Comparison of ENCODE assay signal across 20 cellular contexts in genomic region chr5:145345883-145346282, GRCh38.
DNase-seq lines count a peak whose midpoint lies in the region; ATAC-seq and TF ChIP-seq lines count a peak whose summit lies in the region.
"Had no signal": no experiment of that assay in that cellular context is flagged by ENCODE, and none has a peak within 500 bp of the region (broad histone marks: within the 10 kb centered on the region; RNA-seq: fewer than 3 reads in every experiment).

No MANE protein-coding gene starts in this region.

- H3F3A ChIP-seq in PC-3 (ENCODE audit: low read length, unreplicated experiment): no peaks in the 10 kb centered on the region

- intact Hi-C loops in PC-3 (cut with micrococcal nuclease) (loop anchor here (5.0 kb wide), 1 partner anchor 1144 kb away; no protein-coding TSS in a partner anchor), spleen (cut with DNase I; ENCODE audit: low total_unique reads) (no loop called here)

- H3K79me1 ChIP-seq in mesenchymal stem cell (replicated peaks; ENCODE audit: low read length, poor library complexity, severe bottlenecking): no peaks in the 10 kb centered on the region

- H2BK15ac ChIP-seq in mesenchymal stem cell (ENCODE audit: low read depth, poor library complexity, severe bottlenecking): no peak overlapping the region

- no peak overlapping the region for H2BK12ac ChIP-seq in mesenchymal stem cell (ENCODE audit: low read length in 2 of 2)

- H3K23ac ChIP-seq in mesenchymal stem cell (ENCODE audit: low read length in 2 of 2): no peak overlapping the region

- H2AFZ ChIP-seq in PC-3 (ENCODE audit: low read length): no peak overlapping the region
- no peak overlapping the region for H2AFZ ChIP-seq in mesenchymal stem cell (ENCODE audit: low read depth, low read length)
- H2AFZ ChIP-seq: PC-9 had no signal

- H3K4me1 ChIP-seq in PC-3 (ENCODE audit: insufficient read depth, low read length) (no peaks in the 10 kb centered on the region; the same call in none of the 2 replicates), mesenchymal stem cell (ENCODE audit: control insufficient read depth, insufficient read depth, low read depth, low read length) (no peaks in the 10 kb centered on the region), spleen (no peaks in the 10 kb centered on the region)

- H3K27ac ChIP-seq in PC-3 (ENCODE audit: low read length) (no peak overlapping the region), mesenchymal stem cell (ENCODE audit: low read length, poor library complexity, severe bottlenecking) (peak overlapping the region; percentile 26), spleen (no peak overlapping the region)
- H3K27ac ChIP-seq: PC-9, RWPE1 had no signal

- H3K4me3 ChIP-seq in PC-3 (ENCODE audit: low read length) (no peak overlapping the region), choroid plexus epithelial cell (ENCODE audit: low read depth, low read length) (no peak overlapping the region), mesenchymal stem cell (ENCODE audit: insufficient read depth in 1 of 2, low read depth in 1 of 2, low read length in 2 of 2) (no peak overlapping the region), spleen (no peak overlapping the region)
- H3K4me3 ChIP-seq: GM12878, PC-9 had no signal

- no peak overlapping the region for H3K14ac ChIP-seq in mesenchymal stem cell (ENCODE audit: low read length in 2 of 2)

- no peak overlapping the region for H2AK5ac ChIP-seq in mesenchymal stem cell (ENCODE audit: low read length, severe bottlenecking)

- H3K36me3 ChIP-seq in PC-3 (ENCODE audit: low read depth, low read length) (no peaks in the 10 kb centered on the region), mesenchymal stem cell (ENCODE audit: control insufficient read depth in 1 of 2, insufficient read depth in 2 of 2, low read depth in 1 of 2, low read length in 2 of 2) (no peaks in the 10 kb centered on the region), spleen (no peaks in the 10 kb centered on the region)

- no peaks in the 10 kb centered on the region for H3K27me3 ChIP-seq in PC-3 (ENCODE audit: low read length)
- no peaks in the 10 kb centered on the region for H3K27me3 ChIP-seq in mesenchymal stem cell (ENCODE audit: control insufficient read depth in 1 of 2, insufficient read depth in 1 of 2, low read length in 2 of 2)
- H3K27me3 ChIP-seq in spleen (replicated peaks in 1 of 7): no peaks in the 10 kb centered on the region

- no peak overlapping the region for H4K8ac ChIP-seq in mesenchymal stem cell (ENCODE audit: low read length)

- TF ChIP-seq POLR2A in spleen (IDR thresholded peaks at IDR 0.05): no peak

- CTCF ChIA-PET in PC-3 (lab: Charles Lee): no interaction called here

- DNase-seq in EL: peak; percentile 54
- peak; percentile 8 for DNase-seq in PC-3
- peak; percentile 68 for DNase-seq in choroid plexus epithelial cell (ENCODE audit: low read depth)
- DNase-seq in mesenchymal stem cell: peak; percentile 29
- DNase-seq in occipital lobe (lab: John Stamatoyannopoulos, UW): no peak
- DNase-seq in spleen: no peak
- DNase-seq in DMS79 (lab: John Stamatoyannopoulos, UW): no peak
- DNase-seq in GF-D8 (lab: John Stamatoyannopoulos, UW): no peak
- DNase-seq: GOT3, Karpas-422, NCI-H1417, NCI-H2081 treated with DMSO at 0.1 percent for 48 hours, NCI-H2171 treated with DMSO at 0.1 percent for 48 hours, NCI-H446 treated with DMSO at 0.1 percent for 48 hours, NCI-H526 treated with DMSO at 0.1 percent for 48 hours, PC-9, SIG-M5, SK-N-SH had no signal

- H2BK120ac ChIP-seq in mesenchymal stem cell (ENCODE audit: low read depth, low read length): peak overlapping the region; percentile 34

- no peak overlapping the region for H3K18ac ChIP-seq in mesenchymal stem cell (ENCODE audit: low read depth in 1 of 2, low read length in 2 of 2)

- no peak overlapping the region for H2BK5ac ChIP-seq in mesenchymal stem cell (ENCODE audit: low read depth, low read length, poor library complexity, severe bottlenecking)

- no peaks in the 10 kb centered on the region for H3K79me2 ChIP-seq in PC-3 (ENCODE audit: low read length)

- H3K9ac ChIP-seq in PC-3 (ENCODE audit: low read length) (no peak overlapping the region), mesenchymal stem cell (ENCODE audit: low read length) (no peak overlapping the region)
- H3K9ac ChIP-seq: SK-N-SH had no signal

- no peaks in the 10 kb centered on the region for H3K9me3 ChIP-seq in PC-3 (ENCODE audit: low read length)
- H3K9me3 ChIP-seq in mesenchymal stem cell (ENCODE audit: control insufficient read depth, low read length): peaks cover 6% of the 10 kb centered on the region
- peaks cover 0 to 13% (median 8%) of the 10 kb centered on the region in 8 donors for H3K9me3 ChIP-seq in spleen

- TF ChIP-seq CTCF in PC-3 (conservative IDR thresholded peaks at IDR 0.05; ENCODE audit: low read depth, low read length) (no peak), choroid plexus epithelial cell (conservative IDR thresholded peaks at IDR 0.05; ENCODE audit: low read depth, low read length) (no peak), spleen (IDR thresholded peaks at IDR 0.05 in 8 of 11, conservative IDR thresholded peaks at IDR 0.05 in 3 of 11) (no peak)

- H3K4ac ChIP-seq in mesenchymal stem cell (ENCODE audit: low read depth in 1 of 2, low read length in 2 of 2): no peak overlapping the region

- POLR2A ChIA-PET in PC-3 (lab: Charles Lee; ENCODE audit: unreplicated experiment): no interaction called here

- H3K4me2 ChIP-seq in PC-3 (ENCODE audit: low read length) (no peak overlapping the region), mesenchymal stem cell (ENCODE audit: low read length, poor library complexity, severe bottlenecking) (no peak overlapping the region)
- H3K4me2 ChIP-seq: PC-9, SK-N-SH had no signal

- ATAC-seq in PC-3: no peak
- ATAC-seq: GM12878 had no signal

- H4K20me1 ChIP-seq in PC-3 (ENCODE audit: low read length): no peaks in the 10 kb centered on the region

- no peak overlapping the region for H4K91ac ChIP-seq in mesenchymal stem cell (ENCODE audit: low read length)

- BruUV-seq in PC-3 (replicated peaks; lab: Mats Ljungman, UMichigan): no TSS peak

- H3K9me2 ChIP-seq in PC-3 (replicated peaks; ENCODE audit: low read length): no peaks in the 10 kb centered on the region
- H3K9me2 ChIP-seq: SK-N-SH had no signal

Comparison
In these comparisons a context has a peak if more than half of its experiments do, and no peak if none do; other contexts are left out.
1. DNase-seq: peak in EL (single experiment), PC-3 (single experiment), choroid plexus epithelial cell (single experiment) and mesenchymal stem cell (single experiment); none in occipital lobe (single experiment), spleen (single experiment), DMS79 (single experiment) and GF-D8 (single experiment).